In the genomic region with DNA sequence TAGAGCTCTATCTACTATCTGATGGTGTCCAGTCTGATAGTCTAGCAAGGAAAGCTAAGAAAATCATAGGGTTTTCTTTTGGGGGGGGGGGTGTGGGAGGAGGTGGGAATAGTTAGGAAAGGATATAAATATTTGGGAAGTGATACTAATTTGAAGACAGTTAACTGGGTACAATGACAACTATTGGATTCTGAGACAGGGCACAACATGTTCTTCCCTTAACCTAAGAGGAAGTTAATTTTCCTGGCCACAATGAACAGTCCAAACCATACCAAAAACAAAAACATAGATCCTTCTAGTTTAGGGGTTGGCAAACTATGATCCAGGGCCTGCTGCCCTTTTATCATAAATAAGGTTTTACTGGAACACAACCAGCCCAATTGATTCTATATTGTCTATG, we compare ENCODE assay signal across 15 cellular contexts. TPM values are rescaled to one million over a fixed set of nuclear protein-coding genes. Genes with fewer than 3 reads are reported as not detected.
DNase-seq lines count a peak whose midpoint lies in the region; ATAC-seq and TF ChIP-seq lines count a peak whose summit lies in the region.
"Had no signal": no experiment of that assay in that cellular context is flagged by ENCODE, and none has a peak within 500 bp of the region (broad histone marks: within the 10 kb centered on the region; RNA-seq: fewer than 3 reads in every experiment).

No MANE protein-coding gene starts in this region.

- H3K4me3 ChIP-seq in left ventricle myocardium inferior = no peak overlapping the region
- no peak overlapping the region for H3K4me3 ChIP-seq in lower lobe of right lung
- no peak overlapping the region for H3K4me3 ChIP-seq in upper lobe of right lung
- H3K4me3 ChIP-seq: GM12878, GM23338 had no signal

- no peak for TF ChIP-seq POLR2A in erythroblast (IDR thresholded peaks at IDR 0.05; ENCODE audit: low read length)

- TF ChIP-seq CTCF in left ventricle myocardium inferior (IDR thresholded peaks at IDR 0.05; ENCODE audit: borderline replicate concordance) (no peak), lower lobe of right lung (IDR thresholded peaks at IDR 0.05) (no peak), upper lobe of right lung (IDR thresholded peaks at IDR 0.05) (no peak)

- ATAC-seq in lower lobe of right lung (peak; percentile 62 to 65), upper lobe of right lung (peak; percentile 75), GM19324 (IDR thresholded peaks at IDR 0.05; ENCODE audit: low FRiP score, unreplicated experiment) (no peak), HG03442 (IDR thresholded peaks at IDR 0.05; ENCODE audit: unreplicated experiment) (no peak)
- ATAC-seq: GM12878, GM23338 had no signal

- intact Hi-C loops in left ventricle myocardium inferior (cut with micrococcal nuclease) = no loop called here
- intact Hi-C loops in lower lobe of right lung (cut with DNase I) = no loop called here
- intact Hi-C loops in upper lobe of right lung (cut with DNase I) = no loop called here

- no peaks in the 10 kb centered on the region for H3K27me3 ChIP-seq in left ventricle myocardium inferior (ENCODE audit: low read depth)
- H3K27me3 ChIP-seq in lower lobe of right lung (ENCODE audit: low read depth) = no peaks in the 10 kb centered on the region
- H3K27me3 ChIP-seq in upper lobe of right lung = no peaks in the 10 kb centered on the region

- no peak for DNase-seq in left ventricle myocardium inferior
- DNase-seq in lower lobe of right lung = no peak
- DNase-seq in upper lobe of right lung = no peak
- DNase-seq in erythroblast (lab: John Stamatoyannopoulos, UW) = no peak
- DNase-seq: C1 segment of cervical spinal cord; Calu3; CD4-positive, alpha-beta T cell; DMS79; H9 had no signal

- peaks cover 90% of the 10 kb centered on the region for H3K36me3 ChIP-seq in left ventricle myocardium inferior
- peaks cover 96% of the 10 kb centered on the region for H3K36me3 ChIP-seq in lower lobe of right lung
- H3K36me3 ChIP-seq in upper lobe of right lung = peaks cover 97% of the 10 kb centered on the region

- H3K27ac ChIP-seq in angular gyrus (ENCODE audit: low read depth, low read length) (peak overlapping the region; percentile 9), left ventricle myocardium inferior (replicated peaks) (peak overlapping the region; percentile 31), lower lobe of right lung (no peak overlapping the region), upper lobe of right lung (peak overlapping the region; percentile 34)

- H3K4me1 ChIP-seq in left ventricle myocardium inferior = no peaks in the 10 kb centered on the region
- peaks cover 6% of the 10 kb centered on the region for H3K4me1 ChIP-seq in lower lobe of right lung
- H3K4me1 ChIP-seq in upper lobe of right lung = no peaks in the 10 kb centered on the region

- no peaks in the 10 kb centered on the region for H3K9me3 ChIP-seq in left ventricle myocardium inferior (replicated peaks)
- H3K9me3 ChIP-seq in lower lobe of right lung = no peaks in the 10 kb centered on the region
- H3K9me3 ChIP-seq in upper lobe of right lung = no peaks in the 10 kb centered on the region

RNA-seq across cellular contexts. Expression of a gene that starts 10.0 kb away (rescaled TPM):
- 8.7 TPM for total RNA-seq in left ventricle myocardium inferior
- 93.6 TPM for total RNA-seq in lower lobe of right lung
- 76.5 TPM for total RNA-seq in upper lobe of right lung
- total RNA-seq: G401 had no signal

Comparison
In these comparisons a context has a peak if more than half of its experiments do, and no peak if none do; other contexts are left out.
1. ATAC-seq: peak in lower lobe of right lung (2 of 2) and upper lobe of right lung (single experiment); none in GM19324 (single experiment) and HG03442 (single experiment).